Comparison of ENCODE assay signal across 23 cellular contexts in the genomic region with DNA sequence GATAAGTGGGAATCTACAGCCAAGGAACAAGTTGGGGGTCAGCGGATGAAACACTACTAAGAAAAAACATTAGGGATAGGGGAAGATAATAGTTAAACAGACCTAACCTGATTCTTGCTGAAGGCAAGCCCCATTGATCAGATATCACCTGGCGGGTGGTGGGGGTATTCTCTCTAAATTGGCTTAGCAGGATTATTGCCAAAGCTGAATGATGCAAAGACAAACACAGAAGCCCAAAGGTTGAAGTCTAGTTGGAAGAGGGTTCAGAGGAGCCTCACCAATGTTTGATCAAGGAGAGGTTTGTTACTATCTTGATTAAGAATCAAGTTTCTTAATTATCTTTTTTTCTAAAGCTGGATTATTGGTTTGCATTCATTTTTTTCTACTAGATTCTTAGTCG.
A peak's percentile ranks its signal among the peaks of the same experiment; 100 is the strongest.
DNase-seq lines count a peak whose midpoint lies in the region; ATAC-seq, FAIRE-seq and TF ChIP-seq lines count a peak whose summit lies in the region.
"Had no signal": no experiment of that assay in that cellular context is flagged by ENCODE, and none has a peak within 500 bp of the region (broad histone marks: within the 10 kb centered on the region; RNA-seq: fewer than 3 reads in every experiment).

No MANE protein-coding gene starts in this region.

- H3K9me3 ChIP-seq in liver (ENCODE audit: control insufficient read depth in 4 of 4, low read length in 3 of 4) (no peaks in the 10 kb centered on the region), HepG2 (ENCODE audit: low read length) (peaks cover 95% of the 10 kb centered on the region), right lobe of liver (no peaks in the 10 kb centered on the region), transverse colon (no peaks in the 10 kb centered on the region), OCI-LY7 (ENCODE audit: low read length) (no peaks in the 10 kb centered on the region)
- H3K9me3 ChIP-seq: BLaER1, Caco-2 had no signal

- no peak for TF ChIP-seq POLR2A in HepG2 (IDR thresholded peaks at IDR 0.05; ENCODE audit: insufficient read depth in 1 of 2, low read depth in 2 of 2, low read length in 2 of 2)
- TF ChIP-seq POLR2A in right lobe of liver (IDR thresholded peaks at IDR 0.05) = no peak
- no peak for TF ChIP-seq POLR2A in transverse colon (IDR thresholded peaks at IDR 0.05)

- TF ChIP-seq RAD21 in liver (IDR thresholded peaks at IDR 0.05) = peak; percentile 63 to 68
- no peak for TF ChIP-seq RAD21 in HepG2 (CRISPR knock-in tag; IDR thresholded peaks at IDR 0.05)

- no peak for TF ChIP-seq EP300 in HepG2 (IDR thresholded peaks at IDR 0.05; ENCODE audit: low read depth in 2 of 2, low read length in 2 of 2)
- no peak for TF ChIP-seq EP300 in HepG2 (CRISPR knock-in tag; IDR thresholded peaks at IDR 0.05; ENCODE audit: borderline replicate concordance)
- TF ChIP-seq EP300 in transverse colon (IDR thresholded peaks at IDR 0.05; ENCODE audit: low read depth) = no peak

- TF ChIP-seq CTCF in liver (IDR thresholded peaks at IDR 0.05; ENCODE audit: low read depth, low read length, missing input control) (peak; percentile 38), HepG2 (CRISPR knock-in tag; IDR thresholded peaks at IDR 0.05) (no peak), right lobe of liver (IDR thresholded peaks at IDR 0.05) (peak in 2 of 4 donors; percentile 16 to 20), transverse colon (IDR thresholded peaks at IDR 0.05) (peak in 2 of 5 experiments; percentile 10 to 15), OCI-LY7 (conservative IDR thresholded peaks at IDR 0.05; ENCODE audit: low read length) (no peak)

- WGBS in liver = 34% methylated on average over 3 of the region's 3 CpGs
- WGBS in HepG2 (ENCODE audit: low lambda C conversion rate) = 0% methylated on average over 3 of the region's 3 CpGs
- WGBS in right lobe of liver (ENCODE audit: insufficient coverage, low coverage, low lambda C conversion rate, missing lambda C conversion rate) = 20% methylated on average over 3 of the region's 3 CpGs
- WGBS in transverse colon (ENCODE audit: low coverage in 1 of 2), 2 donors = 50 to 54% methylated on average over 1 to 3 of the region's 3 CpGs

- no peak overlapping the region for H3K9ac ChIP-seq in liver (ENCODE audit: low read depth in 1 of 2, low read length in 2 of 2)
- H3K9ac ChIP-seq in HepG2 (ENCODE audit: insufficient read depth, low read depth, low read length) = no peak overlapping the region
- H3K9ac ChIP-seq: BLaER1 had no signal

- H4K20me1 ChIP-seq in HepG2 (ENCODE audit: insufficient read depth, low read length) (no peaks in the 10 kb centered on the region), OCI-LY7 (ENCODE audit: insufficient read depth, low read length) (no peaks in the 10 kb centered on the region)
- H4K20me1 ChIP-seq: BLaER1 had no signal

- H3K36me3 ChIP-seq in liver (ENCODE audit: control insufficient read depth in 4 of 4, insufficient read depth in 3 of 4, low read depth in 1 of 4, low read length in 3 of 4) = no peaks in the 10 kb centered on the region
- no peaks in the 10 kb centered on the region for H3K36me3 ChIP-seq in HepG2 (replicated peaks in 1 of 2; ENCODE audit: control insufficient read depth in 1 of 2, insufficient read depth in 2 of 2, low read length in 2 of 2)
- H3K36me3 ChIP-seq in right lobe of liver = no peaks in the 10 kb centered on the region
- H3K36me3 ChIP-seq in transverse colon = no peaks in the 10 kb centered on the region
- H3K36me3 ChIP-seq in OCI-LY7 (ENCODE audit: insufficient read depth, low read length) = no peaks in the 10 kb centered on the region
- H3K36me3 ChIP-seq: BLaER1 had no signal

- H3K9me2 ChIP-seq in OCI-LY7 (ENCODE audit: insufficient read depth, low read length) = no peaks in the 10 kb centered on the region

- ATAC-seq in HepG2 (no peak), right lobe of liver (peak; percentile 98 to 100 (median 98))
- ATAC-seq: CD8-positive, alpha-beta T cell; GM23338; HCT116 had no signal

- no peak overlapping the region for H3K4me3 ChIP-seq in liver (ENCODE audit: low read depth in 1 of 3, low read length in 3 of 3)
- H3K4me3 ChIP-seq in HepG2 (replicated peaks in 1 of 3; ENCODE audit: insufficient read depth in 1 of 3, low read depth in 2 of 3, low read length in 3 of 3) = no peak overlapping the region
- no peak overlapping the region for H3K4me3 ChIP-seq in right lobe of liver
- H3K4me3 ChIP-seq in transverse colon = no peak overlapping the region
- no peak overlapping the region for H3K4me3 ChIP-seq in OCI-LY7 (ENCODE audit: low read depth, low read length, poor library complexity, severe bottlenecking)
- H3K4me3 ChIP-seq: BLaER1, GM23338 had no signal

- H3K27me3 ChIP-seq in liver (ENCODE audit: control insufficient read depth in 4 of 4, insufficient read depth in 4 of 4, low read length in 3 of 4) = no peaks in the 10 kb centered on the region
- no peaks in the 10 kb centered on the region for H3K27me3 ChIP-seq in HepG2 (ENCODE audit: control insufficient read depth in 1 of 2, insufficient read depth in 2 of 2, low read length in 2 of 2)
- H3K27me3 ChIP-seq in right lobe of liver = no peaks in the 10 kb centered on the region
- no peaks in the 10 kb centered on the region for H3K27me3 ChIP-seq in transverse colon
- H3K27me3 ChIP-seq: BLaER1 had no signal

- CTCF ChIA-PET in HepG2 (lab: Yijun Ruan, JAX; ENCODE audit: low intra/inter-chr PET ratio, low total read pairs) = no interaction called here
- CTCF ChIA-PET in OCI-LY7 (lab: Charles Lee; ENCODE audit: unreplicated experiment) = no interaction called here

- POLR2A ChIA-PET in HepG2 (lab: Yijun Ruan, JAX) = no interaction called here
- POLR2A ChIA-PET in OCI-LY7 (lab: Charles Lee) = no interaction called here

- BruUV-seq in HepG2 (replicated peaks; lab: Mats Ljungman, UMichigan) (no TSS peak), OCI-LY7 (replicated peaks; lab: Mats Ljungman, UMichigan) (no TSS peak)

- H3K79me2 ChIP-seq in HepG2 (ENCODE audit: insufficient read depth, low read length) (no peaks in the 10 kb centered on the region), OCI-LY7 (ENCODE audit: insufficient read depth, low read depth, low read length) (no peaks in the 10 kb centered on the region)

- peak; percentile 54 for DNase-seq in NCI-H82 (lab: John Stamatoyannopoulos, UW)
- DNase-seq in NCI-H82 treated with DMSO at 0.1 percent for 48 hours (lab: John Stamatoyannopoulos, UW; ENCODE audit: unreplicated experiment) = no peak
- no peak for DNase-seq in HepG2 (ENCODE audit: low spot score)
- DNase-seq in right lobe of liver = peak in 1 of 3 donors; percentile 61
- peak; percentile 11 for DNase-seq in transverse colon
- DNase-seq in OCI-LY7 (ENCODE audit: low spot score) = no peak
- no peak for DNase-seq in activated T-cell treated with anti-CD3 and anti-CD28 coated beads for 4 hours
- DNase-seq: Caco-2; CD4-positive, CD25-positive, alpha-beta regulatory T cell; CD8-positive, alpha-beta T cell; DMS153; DND-41; H9 had no signal

- no peak for FAIRE-seq in HepG2 (lab: Jason Lieb, UNC)
- FAIRE-seq: A204.1, G401.6, GM12892, GM19239 had no signal

- intact Hi-C loops in HepG2 (cut with micrococcal nuclease; ENCODE audit: unreplicated experiment) (no loop called here), right lobe of liver (cut with DNase I) (no loop called here), transverse colon (cut with DNase I; ENCODE audit: low total_unique reads) (no loop called here), OCI-LY7 (cut with micrococcal nuclease; ENCODE audit: unreplicated experiment) (no loop called here)

- H3K4me2 ChIP-seq in HepG2 (ENCODE audit: low read depth, low read length) = no peak overlapping the region
- no peak overlapping the region for H3K4me2 ChIP-seq in OCI-LY7 (ENCODE audit: low read length)
- H3K4me2 ChIP-seq: BLaER1, GM23338 had no signal

- H2AFZ ChIP-seq in HepG2 (ENCODE audit: low read length) (no peak overlapping the region), OCI-LY7 (ENCODE audit: low read length) (no peak overlapping the region)
- H2AFZ ChIP-seq: GM23338 had no signal

- in situ Hi-C loops in HepG2 (cut with HindIII; ENCODE audit: extremely low pct_ligation_motif_present, low pct_unique_long_range_greater_than_20kb) (no loop called here), transverse colon (cut with MboI; ENCODE audit: low pct_ligation_motif_present in 1 of 4, low pct_unique_long_range_greater_than_20kb in 1 of 4, low sequenced_read_pairs in 3 of 4) (no loop called here)

- H3K27ac ChIP-seq in liver (ENCODE audit: low read depth in 1 of 2, low read length in 2 of 2) (no peak overlapping the region), HepG2 (ENCODE audit: extremely low read length, insufficient read depth, low read length) (no peak overlapping the region), right lobe of liver (no peak overlapping the region), transverse colon (peak overlapping the region in 3 of 4 donors; percentile 35 to 60 (median 50)), OCI-LY7 (ENCODE audit: low read depth, low read length, poor library complexity, severe bottlenecking) (no peak overlapping the region)
- H3K27ac ChIP-seq: 22Rv1, BLaER1, C4-2B had no signal

- H3K4me1 ChIP-seq in liver (ENCODE audit: control insufficient read depth in 4 of 4, insufficient read depth in 4 of 4, low read length in 3 of 4) (peaks cover 3 to 13% (median 9%) of the 10 kb centered on the region in 4 donors), HepG2 (ENCODE audit: insufficient read depth, low read length) (no peaks in the 10 kb centered on the region), right lobe of liver (peaks cover 0 to 12% (median 0%) of the 10 kb centered on the region in 4 donors), transverse colon (peaks cover 0 to 26% (median 9%) of the 10 kb centered on the region in 4 donors), OCI-LY7 (ENCODE audit: insufficient read depth, low read length, poor library complexity, severe bottlenecking) (no peaks in the 10 kb centered on the region)
- H3K4me1 ChIP-seq: BLaER1, Caco-2 had no signal

TF ChIP-seq in liver, 16 proteins besides CTCF, POLR2A, EP300 and RAD21 (continues in another document):
- TF ChIP-seq YY1 (IDR thresholded peaks at IDR 0.05) (peak; percentile 59), GABPA (IDR thresholded peaks at IDR 0.05 in 1 of 2, conservative IDR thresholded peaks at IDR 0.05 in 1 of 2) (no peak), RXRA (IDR thresholded peaks at IDR 0.05) (peak; percentile 44 to 69), HNF4A (conservative IDR thresholded peaks at IDR 0.05) (peak; percentile 96 to 98)

TF ChIP-seq in HepG2, 621 proteins besides CTCF, POLR2A, EP300 and RAD21 (continues in another document):
- TF ChIP-seq ZNF296 (CRISPR knock-in tag; conservative IDR thresholded peaks at IDR 0.05) = no peak

Comparison
In these comparisons a context has a peak if more than half of its experiments do, and no peak if none do; other contexts are left out.
1. DNase-seq: peak in NCI-H82 (single experiment) and transverse colon (single experiment); none in NCI-H82 treated with DMSO at 0.1 percent for 48 hours (single experiment), HepG2 (single experiment), OCI-LY7 (single experiment) and activated T-cell treated with anti-CD3 and anti-CD28 coated beads for 4 hours (single experiment).
2. H3K27ac ChIP-seq: peak in transverse colon (3 of 4); none in liver (0 of 2), HepG2 (single experiment), right lobe of liver (0 of 3) and OCI-LY7 (single experiment).